Comparison of ENCODE assay signal across 22 cellular contexts in the genomic region with DNA sequence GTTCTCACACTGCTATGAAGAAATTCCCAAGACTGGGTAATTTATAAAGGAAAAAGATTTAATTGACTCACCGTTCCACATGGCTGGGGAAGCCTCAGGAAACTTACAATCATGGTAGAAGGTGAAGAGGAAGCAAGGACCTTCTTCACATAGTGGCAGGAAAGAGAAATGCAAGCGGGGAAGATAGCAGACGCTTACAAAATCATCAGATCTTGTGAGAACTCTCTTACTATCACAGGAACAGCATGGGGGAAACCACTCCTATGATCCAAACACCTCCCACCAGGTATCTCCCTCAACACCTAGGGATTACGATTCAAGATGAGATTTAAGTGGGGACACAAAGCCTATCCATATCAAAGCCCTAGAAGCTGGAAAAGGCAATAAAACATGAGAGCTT.
"Had no signal": no experiment of that assay in that cellular context is flagged by ENCODE, and none has a peak within 500 bp of the region (broad histone marks: within the 10 kb centered on the region; RNA-seq: fewer than 3 reads in every experiment).

No MANE protein-coding gene starts in this region.

- H3K4me1 Mint-ChIP-seq: brain; naive thymus-derived CD4-positive, alpha-beta T cell; neural crest cell had no signal

- H3K27ac ChIP-seq: heart right ventricle, right lobe of liver, skin epidermis, stomach, suprapubic skin, tibial nerve, uterus, VCaP had no signal

- H3K9me3 Mint-ChIP-seq: activated naive CD4-positive, alpha-beta T cell treated with anti-CD3 and anti-CD28 coated beads, Interleukin-2, amount 50 U/mL, for 72 hours had no signal

- H3K36me3 Mint-ChIP-seq: activated naive CD4-positive, alpha-beta T cell treated with anti-CD3 and anti-CD28 coated beads, Interleukin-2, amount 50 U/mL, for 72 hours; brain had no signal

- H3K27ac Mint-ChIP-seq: activated naive CD4-positive, alpha-beta T cell treated with anti-CD3 and anti-CD28 coated beads, Interleukin-2, amount 50 U/mL, for 72 hours; brain; naive thymus-derived CD4-positive, alpha-beta T cell had no signal

- H3K36me3 ChIP-seq: heart right ventricle, right lobe of liver, stomach, suprapubic skin, tibial nerve, uterus had no signal

- H3K4me1 ChIP-seq: right lobe of liver, suprapubic skin, tibial nerve, uterus had no signal

- DNase-seq: activated gamma-delta T cell treated with Interleukin-2 at 50 U/mL for 16 hours; activated T-cell treated with anti-CD3 and anti-CD28 coated beads, Interleukin-2, amount 50 U/mL, for 1 hour; aorta; erythroblast; foreskin fibroblast; heart right ventricle; kidney; naive thymus-derived CD4-positive, alpha-beta T cell; posterior cingulate gyrus; right lobe of liver; stimulated activated CD4-positive, alpha-beta T cell treated with anti-CD3 and anti-CD28 coated beads, Interleukin-1b, Interleukin-23, amount 100 ng/mL, for 48 hours; stomach; uterus had no signal

- H3K9me3 ChIP-seq: heart right ventricle, right lobe of liver, stomach, suprapubic skin, uterus had no signal

- H3K4me3 ChIP-seq: heart right ventricle, lung, right lobe of liver, skin epidermis, stomach, suprapubic skin, tibial nerve, uterus had no signal

- H3K27me3 Mint-ChIP-seq: brain had no signal

- H3K27me3 ChIP-seq: heart right ventricle, right lobe of liver, stomach, suprapubic skin, tibial nerve, uterus had no signal

- H3K4me3 Mint-ChIP-seq: brain; naive thymus-derived CD4-positive, alpha-beta T cell; neural crest cell had no signal

- ATAC-seq: activated naive CD4-positive, alpha-beta T cell treated with anti-CD3 and anti-CD28 coated beads, Interleukin-2, amount 50 U/mL, for 72 hours; heart right ventricle; left lobe of liver; naive thymus-derived CD4-positive, alpha-beta T cell; right lobe of liver had no signal
